ENCODE assay signal across 2 cellular contexts in genomic region chr11:18312012-18312411, GRCh38.
TF ChIP-seq lines count a peak whose summit lies in the region.

No MANE protein-coding gene starts in this region.

TF ChIP-seq in GM12878, 131 proteins besides CTCF, POLR2A, EP300 and RAD21:
- TF ChIP-seq ZNF274 (IDR thresholded peaks at IDR 0.05; ENCODE audit: insufficient read depth, insufficient read length) (no peak), RELA (IDR thresholded peaks at IDR 0.05; ENCODE audit: borderline replicate concordance, partially characterized antibody) (no peak), SMC3 (IDR thresholded peaks at IDR 0.05; ENCODE audit: borderline replicate concordance, low read length) (no peak), BRCA1 (IDR thresholded peaks at IDR 0.05; ENCODE audit: low read depth, low read length) (no peak), HDGF (IDR thresholded peaks at IDR 0.05) (no peak), IRF4 (IDR thresholded peaks at IDR 0.05; ENCODE audit: low read depth, low read length) (no peak), RELB (IDR thresholded peaks at IDR 0.05; ENCODE audit: low read depth) (no peak), SRF (IDR thresholded peaks at IDR 0.05; ENCODE audit: low read depth in 2 of 2, low read length in 2 of 2) (no peak), NR2C1 (IDR thresholded peaks at IDR 0.05) (no peak), EED (IDR thresholded peaks at IDR 0.05; ENCODE audit: low read depth) (no peak), YBX1 (IDR thresholded peaks at IDR 0.05) (no peak), GATAD2B (conservative IDR thresholded peaks at IDR 0.05; ENCODE audit: low read depth) (no peak), BCL11A (IDR thresholded peaks at IDR 0.05; ENCODE audit: low read depth, low read length) (no peak), PAX5 (IDR thresholded peaks at IDR 0.05; ENCODE audit: borderline replicate concordance, low read depth, low read length) (no peak)
- TF ChIP-seq, protein P1, sequence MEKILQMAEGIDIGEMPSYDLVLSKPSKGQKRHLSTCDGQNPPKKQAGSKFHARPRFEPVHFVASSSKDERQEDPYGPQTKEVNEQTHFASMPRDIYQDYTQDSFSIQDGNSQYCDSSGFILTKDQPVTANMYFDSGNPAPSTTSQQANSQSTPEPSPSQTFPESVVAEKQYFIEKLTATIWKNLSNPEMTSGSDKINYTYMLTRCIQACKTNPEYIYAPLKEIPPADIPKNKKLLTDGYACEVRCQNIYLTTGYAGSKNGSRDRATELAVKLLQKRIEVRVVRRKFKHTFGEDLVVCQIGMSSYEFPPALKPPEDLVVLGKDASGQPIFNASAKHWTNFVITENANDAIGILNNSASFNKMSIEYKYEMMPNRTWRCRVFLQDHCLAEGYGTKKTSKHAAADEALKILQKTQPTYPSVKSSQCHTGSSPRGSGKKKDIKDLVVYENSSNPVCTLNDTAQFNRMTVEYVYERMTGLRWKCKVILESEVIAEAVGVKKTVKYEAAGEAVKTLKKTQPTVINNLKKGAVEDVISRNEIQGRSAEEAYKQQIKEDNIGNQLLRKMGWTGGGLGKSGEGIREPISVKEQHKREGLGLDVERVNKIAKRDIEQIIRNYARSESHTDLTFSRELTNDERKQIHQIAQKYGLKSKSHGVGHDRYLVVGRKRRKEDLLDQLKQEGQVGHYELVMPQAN (conservative IDR thresholded peaks at IDR 0.05), result no peak

TF ChIP-seq in WTC11, 78 proteins besides CTCF, POLR2A, EP300 and RAD21:
- no peak for TF ChIP-seq ZNF671 (CRISPR knock-in tag; IDR thresholded peaks at IDR 0.05)
- TF ChIP-seq, protein P2, sequence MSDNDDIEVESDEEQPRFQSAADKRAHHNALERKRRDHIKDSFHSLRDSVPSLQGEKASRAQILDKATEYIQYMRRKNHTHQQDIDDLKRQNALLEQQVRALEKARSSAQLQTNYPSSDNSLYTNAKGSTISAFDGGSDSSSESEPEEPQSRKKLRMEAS (CRISPR knock-in tag; IDR thresholded peaks at IDR 0.05), result no peak
- TF ChIP-seq ZNF138 (CRISPR knock-in tag; conservative IDR thresholded peaks at IDR 0.05), result no peak
- TF ChIP-seq, protein P3, sequence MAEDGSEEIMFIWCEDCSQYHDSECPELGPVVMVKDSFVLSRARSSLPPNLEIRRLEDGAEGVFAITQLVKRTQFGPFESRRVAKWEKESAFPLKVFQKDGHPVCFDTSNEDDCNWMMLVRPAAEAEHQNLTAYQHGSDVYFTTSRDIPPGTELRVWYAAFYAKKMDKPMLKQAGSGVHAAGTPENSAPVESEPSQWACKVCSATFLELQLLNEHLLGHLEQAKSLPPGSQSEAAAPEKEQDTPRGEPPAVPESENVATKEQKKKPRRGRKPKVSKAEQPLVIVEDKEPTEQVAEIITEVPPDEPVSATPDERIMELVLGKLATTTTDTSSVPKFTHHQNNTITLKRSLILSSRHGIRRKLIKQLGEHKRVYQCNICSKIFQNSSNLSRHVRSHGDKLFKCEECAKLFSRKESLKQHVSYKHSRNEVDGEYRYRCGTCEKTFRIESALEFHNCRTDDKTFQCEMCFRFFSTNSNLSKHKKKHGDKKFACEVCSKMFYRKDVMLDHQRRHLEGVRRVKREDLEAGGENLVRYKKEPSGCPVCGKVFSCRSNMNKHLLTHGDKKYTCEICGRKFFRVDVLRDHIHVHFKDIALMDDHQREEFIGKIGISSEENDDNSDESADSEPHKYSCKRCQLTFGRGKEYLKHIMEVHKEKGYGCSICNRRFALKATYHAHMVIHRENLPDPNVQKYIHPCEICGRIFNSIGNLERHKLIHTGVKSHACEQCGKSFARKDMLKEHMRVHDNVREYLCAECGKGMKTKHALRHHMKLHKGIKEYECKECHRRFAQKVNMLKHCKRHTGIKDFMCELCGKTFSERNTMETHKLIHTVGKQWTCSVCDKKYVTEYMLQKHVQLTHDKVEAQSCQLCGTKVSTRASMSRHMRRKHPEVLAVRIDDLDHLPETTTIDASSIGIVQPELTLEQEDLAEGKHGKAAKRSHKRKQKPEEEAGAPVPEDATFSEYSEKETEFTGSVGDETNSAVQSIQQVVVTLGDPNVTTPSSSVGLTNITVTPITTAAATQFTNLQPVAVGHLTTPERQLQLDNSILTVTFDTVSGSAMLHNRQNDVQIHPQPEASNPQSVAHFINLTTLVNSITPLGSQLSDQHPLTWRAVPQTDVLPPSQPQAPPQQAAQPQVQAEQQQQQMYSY (CRISPR knock-in tag; IDR thresholded peaks at IDR 0.05), result no peak
